8 cellular contexts compared by ENCODE assay signal in the genomic region with DNA sequence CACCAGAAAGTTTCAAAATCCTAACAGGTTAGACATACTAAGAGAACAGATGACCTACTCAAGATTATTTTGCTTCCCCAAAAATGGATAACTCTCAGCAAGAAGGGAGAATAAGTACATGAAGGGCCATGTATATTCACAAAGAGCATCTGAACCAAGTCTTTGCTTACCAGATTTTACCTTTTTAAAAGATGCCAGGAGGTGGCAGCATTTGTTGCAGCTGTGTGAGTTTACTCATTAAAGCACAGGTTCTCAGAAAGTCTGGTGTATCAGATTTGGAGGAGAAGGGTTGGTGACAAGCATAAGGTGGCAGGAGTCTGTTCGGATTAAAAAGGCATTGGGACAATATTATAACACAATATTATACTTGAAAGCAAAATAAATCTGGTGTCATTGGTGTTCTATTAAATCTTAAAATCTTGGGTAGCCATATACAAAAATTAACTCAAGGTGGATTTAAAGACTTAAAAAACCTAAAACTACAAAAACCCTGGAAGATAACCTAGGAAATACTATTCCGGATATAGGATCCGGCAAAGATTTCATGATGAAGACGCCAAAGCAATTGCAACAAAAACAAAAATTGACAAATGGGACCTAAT. TPM values are rescaled to one million over a fixed set of nuclear protein-coding genes. Genes with fewer than 3 reads are reported as not detected.
DNase-seq lines count a peak whose midpoint lies in the region; ATAC-seq and TF ChIP-seq lines count a peak whose summit lies in the region.

No MANE protein-coding gene starts in this region.

- H3K9me3 ChIP-seq in testis, result no peaks in the 10 kb centered on the region

- H3K36me3 Mint-ChIP-seq in activated B cell treated with CpG ODN at 0.5 μM for 24 hours (ENCODE audit: low read depth), result no peaks in the 10 kb centered on the region
- no peaks in the 10 kb centered on the region for H3K36me3 Mint-ChIP-seq in mesothelial cell of epicardium

- ATAC-seq in HG02884 (IDR thresholded peaks at IDR 0.05; ENCODE audit: unreplicated experiment) (peak; percentile 69), activated B cell treated with CpG ODN at 0.5 μM for 24 hours (ENCODE audit: low read depth) (peak; percentile 85)

- peak; percentile 59; the same call in 2 of the 3 replicates for TF ChIP-seq CTCF in GM12872 (IDR thresholded peaks at IDR 0.05; ENCODE audit: insufficient read depth, low read depth, low read length)
- TF ChIP-seq CTCF in activated B cell treated with CpG ODN at 0.5 μM for 24 hours (IDR thresholded peaks at IDR 0.05), result no peak
- peak; percentile 18 for TF ChIP-seq CTCF in mesothelial cell of epicardium (IDR thresholded peaks at IDR 0.05; ENCODE audit: unreplicated experiment)
- TF ChIP-seq CTCF in testis (IDR thresholded peaks at IDR 0.05), result peak in 2 of 3 experiments; percentile 37 to 38

- intact Hi-C loops in activated B cell treated with CpG ODN at 0.5 μM for 24 hours (cut with micrococcal nuclease), result loop anchor here (1.0 to 10.0 kb wide), 8 partner anchors 51 to 1485 kb away; a partner anchor contains a TSS
- intact Hi-C loops in testis (cut with DNase I; ENCODE audit: low total_unique reads), result loop anchor here (10.0 kb wide), 1 partner anchor 175 kb away; no protein-coding TSS in a partner anchor

- CTCF ChIA-PET in activated B cell treated with CpG ODN at 0.5 μM for 24 hours (lab: Charles Lee), result interaction anchor here (0.7 to 1.3 kb wide), 3 partner anchors 15 to 558 kb away, joined by 3 read pairs; no protein-coding TSS in a partner anchor

- H3K27me3 ChIP-seq in testis, result no peaks in the 10 kb centered on the region

- peaks cover 21% of the 10 kb centered on the region for H3K4me1 Mint-ChIP-seq in activated B cell treated with CpG ODN at 0.5 μM for 24 hours
- H3K4me1 Mint-ChIP-seq in mesothelial cell of epicardium, result no peaks in the 10 kb centered on the region

- H3K9me3 Mint-ChIP-seq in activated B cell treated with CpG ODN at 0.5 μM for 24 hours, result no peaks in the 10 kb centered on the region
- no peaks in the 10 kb centered on the region for H3K9me3 Mint-ChIP-seq in mesothelial cell of epicardium

- TF ChIP-seq POLR2A in testis (IDR thresholded peaks at IDR 0.05), result no peak

- 56 to 61% methylated on average over 4 of the region's 4 CpGs for WGBS in testis, 2 donors

- H3K4me3 Mint-ChIP-seq in activated B cell treated with CpG ODN at 0.5 μM for 24 hours (no peak overlapping the region), mesothelial cell of epicardium (no peak overlapping the region)

- POLR2A ChIA-PET in activated B cell treated with CpG ODN at 0.5 μM for 24 hours (lab: Charles Lee), result no interaction called here

- no peak overlapping the region for H3K4me3 ChIP-seq in testis

- no peak overlapping the region for H3K27ac ChIP-seq in testis

- H3K27me3 Mint-ChIP-seq in activated B cell treated with CpG ODN at 0.5 μM for 24 hours (no peaks in the 10 kb centered on the region), mesothelial cell of epicardium (ENCODE audit: low read depth) (no peaks in the 10 kb centered on the region)

- H3K4me1 ChIP-seq in testis, result no peaks in the 10 kb centered on the region

- H3K36me3 ChIP-seq in testis (ENCODE audit: low read depth, missing control alignments), result no peaks in the 10 kb centered on the region

- DNase-seq in A172 (ENCODE audit: low spot score), result peak; percentile 59
- DNase-seq in NCI-H2107 treated with DMSO at 0.1 percent for 48 hours (lab: John Stamatoyannopoulos, UW; ENCODE audit: unreplicated experiment), result peak; percentile 52
- DNase-seq in activated B cell treated with CpG ODN at 0.5 μM for 24 hours, result no peak
- DNase-seq in effector CD4-positive, alpha-beta T cell, result peak; percentile 56
- DNase-seq in mesothelial cell of epicardium (ENCODE audit: low spot score in 2 of 2, unreplicated experiment in 2 of 2), result no peak
- DNase-seq in testis, result peak; percentile 48

- H3K27ac Mint-ChIP-seq in activated B cell treated with CpG ODN at 0.5 μM for 24 hours (no peak overlapping the region), mesothelial cell of epicardium (no peak overlapping the region)

RNA-seq across cellular contexts. Expression of a gene that starts 51.3 kb away (rescaled TPM):
- total RNA-seq in A172 (2014; rRNA removed; shearing (Covaris generic)), result 27.3 and 29.7 TPM in 2 replicates
- total RNA-seq in activated B cell treated with CpG ODN at 0.5 μM for 24 hours (274 and 308 TPM in 2 replicates), mesothelial cell of epicardium (25.7 to 30.9 TPM (median 26.7 TPM) in 3 replicates), testis (10 to 100 TPM; 24.6 to 27.4 TPM)
- 22.2 TPM for polyA plus RNA-seq in testis (ENCODE audit: insufficient read depth, low read depth, low replicate concordance)

Comparison
In these comparisons a context has a peak if more than half of its experiments do, and no peak if none do; other contexts are left out.
1. DNase-seq: peak in A172 (single experiment), NCI-H2107 treated with DMSO at 0.1 percent for 48 hours (single experiment), effector CD4-positive, alpha-beta T cell (single experiment) and testis (single experiment); none in activated B cell treated with CpG ODN at 0.5 μM for 24 hours (single experiment) and mesothelial cell of epicardium (0 of 2).